Comparison of ENCODE assay signal across 8 cellular contexts in the genomic region with DNA sequence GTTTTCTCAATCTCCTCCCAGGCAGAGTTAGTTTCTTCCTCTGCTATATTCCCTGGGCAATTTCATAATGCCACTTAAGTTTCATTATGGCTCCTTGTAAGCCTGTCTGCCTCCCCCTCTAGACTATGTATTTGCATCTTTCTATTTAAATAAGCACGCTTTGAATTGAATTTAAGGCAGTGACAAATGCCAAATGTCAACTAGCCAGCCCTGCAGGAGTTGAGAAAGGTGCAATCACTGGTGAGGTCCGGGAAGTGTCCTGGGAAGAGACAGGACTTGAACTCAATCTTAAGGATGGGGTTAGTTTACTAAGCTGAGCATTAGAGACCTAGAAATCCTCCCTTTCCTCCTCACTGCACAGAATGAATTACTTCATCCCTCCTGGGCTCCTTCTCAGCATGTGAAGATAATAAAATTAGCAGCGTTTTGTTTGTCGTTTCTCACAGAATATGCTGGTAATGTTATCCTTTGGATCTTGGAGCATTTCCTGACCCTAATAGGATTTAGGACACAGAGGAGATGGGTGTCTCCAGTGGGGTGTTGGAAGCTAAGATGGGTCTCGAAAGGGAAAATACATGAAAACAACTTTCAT. TPM values are rescaled to one million over a fixed set of nuclear protein-coding genes. Genes with fewer than 3 reads are reported as not detected.
DNase-seq lines count a peak whose midpoint lies in the region; ATAC-seq and TF ChIP-seq lines count a peak whose summit lies in the region.

No MANE protein-coding gene starts in this region.

- no peaks in the 10 kb centered on the region for H3K27me3 ChIP-seq in brain microvascular endothelial cell (replicated peaks)

- H3K27ac Mint-ChIP-seq in neural crest cell (ENCODE audit: unreplicated experiment): no peak overlapping the region

- H3K4me3 Mint-ChIP-seq in neural crest cell: peak overlapping the region; percentile 98

- in situ Hi-C loops in brain microvascular endothelial cell (cut with HindIII; ENCODE audit: low pct_ligation_motif_present, low sequenced_read_pairs): no loop called here

- no peaks in the 10 kb centered on the region for H3K27me3 Mint-ChIP-seq in neural crest cell (ENCODE audit: low read depth)

- H3K27ac ChIP-seq in brain microvascular endothelial cell: no peak overlapping the region

- DNase-seq in brain microvascular endothelial cell (no peak), neural crest cell (ENCODE audit: low read depth, low spot score) (no peak), hepatic stellate cell (ENCODE audit: low spot score) (no peak), ureter (ENCODE audit: low spot score) (no peak), NCI-H2081 treated with DMSO at 0.1 percent for 48 hours (lab: John Stamatoyannopoulos, UW) (no peak)

- TF ChIP-seq CTCF in brain microvascular endothelial cell (IDR thresholded peaks at IDR 0.05; ENCODE audit: low read depth, low read length, missing control alignments) (no peak), neural crest cell (conservative IDR thresholded peaks at IDR 0.05) (no peak)

- peaks cover 20% of the 10 kb centered on the region for H3K4me1 Mint-ChIP-seq in neural crest cell

- ATAC-seq in HG02884 (IDR thresholded peaks at IDR 0.05; ENCODE audit: unreplicated experiment) (peak; percentile 18), GM21515 (IDR thresholded peaks at IDR 0.05; ENCODE audit: unreplicated experiment) (no peak)

- peaks cover 4% of the 10 kb centered on the region for H3K36me3 ChIP-seq in brain microvascular endothelial cell (replicated peaks)

- H3K4me3 ChIP-seq in GM08714 (ENCODE audit: low read length) (peak overlapping the region; percentile 81), brain microvascular endothelial cell (ENCODE audit: low read depth, low read length) (peak overlapping the region; percentile 89)

- H3K9me3 Mint-ChIP-seq in neural crest cell: peaks cover 4% of the 10 kb centered on the region

- peaks cover 22% of the 10 kb centered on the region for H3K36me3 Mint-ChIP-seq in neural crest cell (ENCODE audit: low read depth)

RNA-seq across cellular contexts. Expression of a gene that starts 1.6 kb away (rescaled TPM):
- total RNA-seq in neural crest cell (24.0 and 25.0 TPM in 2 replicates), ureter (12.7 TPM)

RNA-seq across cellular contexts. Expression of a gene that starts 25.3 kb away (rescaled TPM):
- total RNA-seq in neural crest cell (3.9 and 4.2 TPM in 2 replicates), ureter (0.86 TPM)
